1 cellular context compared by ENCODE assay signal in the genomic region with DNA sequence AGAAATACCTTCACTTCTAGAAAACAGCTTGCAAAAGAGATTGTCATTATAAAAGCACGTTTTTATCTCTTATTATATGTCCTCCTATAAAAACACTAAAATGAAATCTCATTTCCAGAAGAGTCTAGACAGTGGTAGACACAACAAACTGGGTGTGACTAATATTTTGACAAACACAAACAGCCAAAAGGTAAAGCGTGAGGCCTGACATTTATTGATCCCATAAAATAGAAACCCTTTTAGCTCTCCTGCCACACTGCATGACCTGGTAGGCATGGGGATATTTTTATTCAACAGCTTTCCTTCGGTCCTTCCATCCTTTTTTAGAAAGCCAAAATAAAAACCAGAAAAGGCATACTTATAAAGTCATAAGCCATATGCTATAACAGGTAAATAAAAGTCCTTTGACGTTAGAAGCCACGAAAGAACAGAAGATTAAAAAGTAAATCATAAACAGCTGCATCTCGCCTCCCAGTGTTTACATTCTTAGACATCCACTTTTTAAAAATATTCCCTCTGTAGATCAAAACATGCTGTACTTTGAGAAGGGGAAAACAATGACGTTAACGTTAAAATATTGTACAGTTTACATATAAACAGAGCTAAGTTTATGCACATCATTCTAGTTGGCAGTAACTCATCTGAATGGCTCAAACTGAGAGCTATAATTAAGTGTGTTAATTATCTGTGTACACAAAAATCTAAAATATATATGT.
TF ChIP-seq lines count a peak whose summit lies in the region.

No MANE protein-coding gene starts in this region.

TF ChIP-seq in GM23338, 12 proteins besides CTCF, POLR2A, EP300 and RAD21 (continued from another document):
- TF ChIP-seq, protein P1, sequence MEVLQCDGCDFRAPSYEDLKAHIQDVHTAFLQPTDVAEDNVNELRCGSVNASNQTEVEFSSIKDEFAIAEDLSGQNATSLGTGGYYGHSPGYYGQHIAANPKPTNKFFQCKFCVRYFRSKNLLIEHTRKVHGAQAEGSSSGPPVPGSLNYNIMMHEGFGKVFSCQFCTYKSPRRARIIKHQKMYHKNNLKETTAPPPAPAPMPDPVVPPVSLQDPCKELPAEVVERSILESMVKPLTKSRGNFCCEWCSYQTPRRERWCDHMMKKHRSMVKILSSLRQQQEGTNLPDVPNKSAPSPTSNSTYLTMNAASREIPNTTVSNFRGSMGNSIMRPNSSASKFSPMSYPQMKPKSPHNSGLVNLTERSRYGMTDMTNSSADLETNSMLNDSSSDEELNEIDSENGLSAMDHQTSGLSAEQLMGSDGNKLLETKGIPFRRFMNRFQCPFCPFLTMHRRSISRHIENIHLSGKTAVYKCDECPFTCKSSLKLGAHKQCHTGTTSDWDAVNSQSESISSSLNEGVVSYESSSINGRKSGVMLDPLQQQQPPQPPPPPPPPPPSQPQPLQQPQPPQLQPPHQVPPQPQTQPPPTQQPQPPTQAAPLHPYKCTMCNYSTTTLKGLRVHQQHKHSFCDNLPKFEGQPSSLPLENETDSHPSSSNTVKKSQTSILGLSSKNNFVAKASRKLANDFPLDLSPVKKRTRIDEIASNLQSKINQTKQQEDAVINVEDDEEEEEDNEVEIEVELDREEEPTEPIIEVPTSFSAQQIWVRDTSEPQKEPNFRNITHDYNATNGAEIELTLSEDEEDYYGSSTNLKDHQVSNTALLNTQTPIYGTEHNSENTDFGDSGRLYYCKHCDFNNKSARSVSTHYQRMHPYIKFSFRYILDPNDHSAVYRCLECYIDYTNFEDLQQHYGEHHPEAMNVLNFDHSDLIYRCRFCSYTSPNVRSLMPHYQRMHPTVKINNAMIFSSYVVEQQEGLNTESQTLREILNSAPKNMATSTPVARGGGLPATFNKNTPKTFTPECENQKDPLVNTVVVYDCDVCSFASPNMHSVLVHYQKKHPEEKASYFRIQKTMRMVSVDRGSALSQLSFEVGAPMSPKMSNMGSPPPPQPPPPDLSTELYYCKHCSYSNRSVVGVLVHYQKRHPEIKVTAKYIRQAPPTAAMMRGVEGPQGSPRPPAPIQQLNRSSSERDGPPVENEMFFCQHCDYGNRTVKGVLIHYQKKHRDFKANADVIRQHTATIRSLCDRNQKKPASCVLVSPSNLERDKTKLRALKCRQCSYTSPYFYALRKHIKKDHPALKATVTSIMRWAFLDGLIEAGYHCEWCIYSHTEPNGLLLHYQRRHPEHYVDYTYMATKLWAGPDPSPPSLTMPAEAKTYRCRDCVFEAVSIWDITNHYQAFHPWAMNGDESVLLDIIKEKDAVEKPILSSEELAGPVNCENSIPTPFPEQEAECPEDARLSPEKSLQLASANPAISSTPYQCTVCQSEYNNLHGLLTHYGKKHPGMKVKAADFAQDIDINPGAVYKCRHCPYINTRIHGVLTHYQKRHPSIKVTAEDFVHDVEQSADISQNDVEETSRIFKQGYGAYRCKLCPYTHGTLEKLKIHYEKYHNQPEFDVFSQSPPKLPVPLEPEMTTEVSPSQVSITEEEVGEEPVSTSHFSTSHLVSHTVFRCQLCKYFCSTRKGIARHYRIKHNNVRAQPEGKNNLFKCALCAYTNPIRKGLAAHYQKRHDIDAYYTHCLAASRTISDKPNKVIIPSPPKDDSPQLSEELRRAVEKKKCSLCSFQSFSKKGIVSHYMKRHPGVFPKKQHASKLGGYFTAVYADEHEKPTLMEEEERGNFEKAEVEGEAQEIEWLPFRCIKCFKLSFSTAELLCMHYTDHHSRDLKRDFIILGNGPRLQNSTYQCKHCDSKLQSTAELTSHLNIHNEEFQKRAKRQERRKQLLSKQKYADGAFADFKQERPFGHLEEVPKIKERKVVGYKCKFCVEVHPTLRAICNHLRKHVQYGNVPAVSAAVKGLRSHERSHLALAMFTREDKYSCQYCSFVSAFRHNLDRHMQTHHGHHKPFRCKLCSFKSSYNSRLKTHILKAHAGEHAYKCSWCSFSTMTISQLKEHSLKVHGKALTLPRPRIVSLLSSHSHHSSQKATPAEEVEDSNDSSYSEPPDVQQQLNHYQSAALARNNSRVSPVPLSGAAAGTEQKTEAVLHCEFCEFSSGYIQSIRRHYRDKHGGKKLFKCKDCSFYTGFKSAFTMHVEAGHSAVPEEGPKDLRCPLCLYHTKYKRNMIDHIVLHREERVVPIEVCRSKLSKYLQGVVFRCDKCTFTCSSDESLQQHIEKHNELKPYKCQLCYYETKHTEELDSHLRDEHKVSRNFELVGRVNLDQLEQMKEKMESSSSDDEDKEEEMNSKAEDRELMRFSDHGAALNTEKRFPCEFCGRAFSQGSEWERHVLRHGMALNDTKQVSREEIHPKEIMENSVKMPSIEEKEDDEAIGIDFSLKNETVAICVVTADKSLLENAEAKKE (CRISPR knock-in tag; IDR thresholded peaks at IDR 0.05), result no peak
- no peak for TF ChIP-seq STAT1 (IDR thresholded peaks at IDR 0.05; ENCODE audit: unreplicated experiment)
- no peak for TF ChIP-seq CREB1 (CRISPR knock-in tag; IDR thresholded peaks at IDR 0.05; ENCODE audit: low read depth)
- no peak for TF ChIP-seq ETS1 (IDR thresholded peaks at IDR 0.05)
